Comparison of ENCODE assay signal across 8 cellular contexts in genomic region chr14:103384450-103385152, GRCh38. TPM values are rescaled to one million over a fixed set of nuclear protein-coding genes. Genes with fewer than 3 reads are reported as not detected.
DNase-seq lines count a peak whose midpoint lies in the region; ATAC-seq and TF ChIP-seq lines count a peak whose summit lies in the region.

No MANE protein-coding gene starts in this region.

- no peak for DNase-seq in CD8-positive, alpha-beta T cell
- no peak for DNase-seq in foreskin keratinocyte
- DNase-seq in skeletal muscle cell (ENCODE audit: low read depth): no peak
- no peak for DNase-seq in NAMALWA (ENCODE audit: low spot score)
- no peak for DNase-seq in NCI-H1092 (lab: John Stamatoyannopoulos, UW)
- DNase-seq in medulla oblongata (ENCODE audit: extremely low spot score): no peak

- H3K27me3 ChIP-seq in CD8-positive, alpha-beta T cell (ENCODE audit: insufficient read depth, low read length): no peaks in the 10 kb centered on the region
- H3K27me3 ChIP-seq in foreskin keratinocyte: no peaks in the 10 kb centered on the region

- CTCF ChIA-PET in CD8-positive, alpha-beta T cell (lab: Charles Lee): interaction anchor here (0.7 to 5.2 kb wide), 5 partner anchors 8 to 134 kb away, joined by 3 to 32 read pairs (median 3); no protein-coding TSS in a partner anchor
- CTCF ChIA-PET in HEK293 (lab: Yijun Ruan, JAX): interaction anchor here (0.8 to 1.5 kb wide), 3 partner anchors 8 to 30 kb away, joined by 4 to 5 read pairs (median 4); no protein-coding TSS in a partner anchor

- no peak for ATAC-seq in CD8-positive, alpha-beta T cell
- ATAC-seq in SK-N-SH treated with all-trans-retinoic acid at 6 μM for 48 hours (peak; percentile 55), foreskin keratinocyte (peak; percentile 42)

- peak overlapping the region; percentile 76 for H3K27ac ChIP-seq in CD8-positive, alpha-beta T cell (ENCODE audit: low read depth, low read length)
- H3K27ac ChIP-seq in HEK293 (ENCODE audit: extremely low read depth, low read depth, low read length): peak overlapping the region; percentile 92; the same call in 1 of the 2 replicates
- peak overlapping the region; percentile 86 for H3K27ac ChIP-seq in foreskin keratinocyte

- no peaks in the 10 kb centered on the region for H3K9me3 Mint-ChIP-seq in CD8-positive, alpha-beta T cell

- intact Hi-C loops in CD8-positive, alpha-beta T cell (cut with DNase I, micrococcal nuclease): loop anchor here (1.0 to 10.0 kb wide), 10 partner anchors 10 to 1368 kb away; partner anchors contain the start of genes EIF5 (in 2 of the 2), BAG5 (in 1 of the 2), COA8 (in 1 of the 2) and KLC1 (in 1 of the 2)

- no peaks in the 10 kb centered on the region for H3K9me3 ChIP-seq in CD8-positive, alpha-beta T cell (ENCODE audit: low read length)
- no peaks in the 10 kb centered on the region for H3K9me3 ChIP-seq in HEK293 (ENCODE audit: control insufficient read depth, insufficient read depth, low read depth, low read length)

- no peak for TF ChIP-seq CTCF in CD8-positive, alpha-beta T cell (IDR thresholded peaks at IDR 0.05)
- no peak for TF ChIP-seq CTCF in HEK293 (tag by site-specific recombination; IDR thresholded peaks at IDR 0.05)
- TF ChIP-seq CTCF in foreskin keratinocyte (conservative IDR thresholded peaks at IDR 0.05): no peak

- peak overlapping the region; percentile 97 for H3K4me3 Mint-ChIP-seq in CD8-positive, alpha-beta T cell

- POLR2A ChIA-PET in CD8-positive, alpha-beta T cell (lab: Charles Lee): interaction anchor here (1.0 to 2.4 kb wide), 4 partner anchors 37 to 136 kb away, joined by 3 to 41 read pairs (median 4); partner anchors contain the start of gene EIF5
- POLR2A ChIA-PET in HEK293 (lab: Yijun Ruan, JAX): interaction anchor here (1.1 to 1.7 kb wide), 2 partner anchors 51 to 117 kb away, joined by 5 to 8 read pairs; partner anchors contain the start of gene EIF5

- H3K36me3 ChIP-seq in CD8-positive, alpha-beta T cell (ENCODE audit: insufficient read depth, low read length): no peaks in the 10 kb centered on the region
- H3K36me3 ChIP-seq in HEK293 (ENCODE audit: control insufficient read depth in 2 of 2, insufficient read depth in 1 of 2, low read length in 2 of 2): no peaks in the 10 kb centered on the region

- H3K36me3 Mint-ChIP-seq in CD8-positive, alpha-beta T cell: peaks cover 12% of the 10 kb centered on the region

- peaks cover 29% of the 10 kb centered on the region for H3K4me1 Mint-ChIP-seq in CD8-positive, alpha-beta T cell (ENCODE audit: low read depth)

- peak overlapping the region; percentile 72 for H3K4me3 ChIP-seq in CD8-positive, alpha-beta T cell (ENCODE audit: low read depth, low read length)
- H3K4me3 ChIP-seq in HEK293 (ENCODE audit: low read depth, low read length): peak overlapping the region; percentile 97
- peak overlapping the region; percentile 95 for H3K4me3 ChIP-seq in skeletal muscle cell (ENCODE audit: low read depth, low read length)

- peaks cover 2% of the 10 kb centered on the region for H3K27me3 Mint-ChIP-seq in CD8-positive, alpha-beta T cell (ENCODE audit: low read depth)

- H3K27ac Mint-ChIP-seq in CD8-positive, alpha-beta T cell: peak overlapping the region; percentile 93

- peaks cover 23% of the 10 kb centered on the region for H3K4me1 ChIP-seq in CD8-positive, alpha-beta T cell (ENCODE audit: insufficient read depth, low read length)
- H3K4me1 ChIP-seq in HEK293 (ENCODE audit: control insufficient read depth, insufficient read depth, low read length): 0 out of 2 replicates have a peak, but pooled peaks cover 2% of the 10 kb centered on the region
- peaks cover 14% of the 10 kb centered on the region for H3K4me1 ChIP-seq in foreskin keratinocyte

TF ChIP-seq in HEK293, 187 proteins besides CTCF, POLR2A, EP300 and RAD21 (continues in another document):
- TF ChIP-seq SP7 (tag by site-specific recombination; IDR thresholded peaks at IDR 0.05) (no peak), ZNF2 (tag by site-specific recombination; IDR thresholded peaks at IDR 0.05) (no peak; the same call in none of the 2 replicates), ZNF692 (tag by site-specific recombination; IDR thresholded peaks at IDR 0.05) (peak; percentile 45; the same call in 1 of the 2 replicates), ZNF16 (tag by site-specific recombination; IDR thresholded peaks at IDR 0.05; ENCODE audit: low read depth) (no peak), ZBTB17 (tag by site-specific recombination; IDR thresholded peaks at IDR 0.05) (peak; percentile 95; the same call in 1 of the 2 replicates), ZNF777 (tag by site-specific recombination; IDR thresholded peaks at IDR 0.05; ENCODE audit: borderline replicate concordance) (no peak), ZNF311 (tag by site-specific recombination; IDR thresholded peaks at IDR 0.05; ENCODE audit: borderline replicate concordance) (no peak), YY2 (tag by site-specific recombination; IDR thresholded peaks at IDR 0.05) (no peak), ZNF26 (tag by site-specific recombination; IDR thresholded peaks at IDR 0.05) (no peak)

TF ChIP-seq in SK-N-SH treated with all-trans-retinoic acid at 6 μM for 48 hours, 23 proteins besides CTCF, POLR2A, EP300 and RAD21:
- TF ChIP-seq ZNF8 (CRISPR knock-in tag; IDR thresholded peaks at IDR 0.05): no peak
- TF ChIP-seq BACH2 (CRISPR knock-in tag; IDR thresholded peaks at IDR 0.05; ENCODE audit: borderline replicate concordance): no peak
- no peak for TF ChIP-seq ESRRG (CRISPR knock-in tag; IDR thresholded peaks at IDR 0.05)

RNA-seq across cellular contexts. Expression of gene MARK3, which starts 0.6 kb away (rescaled TPM):
- 100 to 1,000 TPM; 123 to 124 TPM for total RNA-seq in CD8-positive, alpha-beta T cell
- total RNA-seq in foreskin keratinocyte: 77.7 and 89.3 TPM in 2 replicates
- polyA plus RNA-seq in foreskin keratinocyte: 52.9 and 60.1 TPM in 2 replicates

RNA-seq across cellular contexts. Expression of gene EIF5, which starts 50.6 kb away (rescaled TPM):
- total RNA-seq in CD8-positive, alpha-beta T cell: 100 to 1,000 TPM; 711 to 754 TPM
- 192 and 193 TPM in 2 replicates for total RNA-seq in foreskin keratinocyte
- polyA plus RNA-seq in foreskin keratinocyte: 73.6 and 83.6 TPM in 2 replicates
